8 cellular contexts compared by ENCODE assay signal in the genomic region with DNA sequence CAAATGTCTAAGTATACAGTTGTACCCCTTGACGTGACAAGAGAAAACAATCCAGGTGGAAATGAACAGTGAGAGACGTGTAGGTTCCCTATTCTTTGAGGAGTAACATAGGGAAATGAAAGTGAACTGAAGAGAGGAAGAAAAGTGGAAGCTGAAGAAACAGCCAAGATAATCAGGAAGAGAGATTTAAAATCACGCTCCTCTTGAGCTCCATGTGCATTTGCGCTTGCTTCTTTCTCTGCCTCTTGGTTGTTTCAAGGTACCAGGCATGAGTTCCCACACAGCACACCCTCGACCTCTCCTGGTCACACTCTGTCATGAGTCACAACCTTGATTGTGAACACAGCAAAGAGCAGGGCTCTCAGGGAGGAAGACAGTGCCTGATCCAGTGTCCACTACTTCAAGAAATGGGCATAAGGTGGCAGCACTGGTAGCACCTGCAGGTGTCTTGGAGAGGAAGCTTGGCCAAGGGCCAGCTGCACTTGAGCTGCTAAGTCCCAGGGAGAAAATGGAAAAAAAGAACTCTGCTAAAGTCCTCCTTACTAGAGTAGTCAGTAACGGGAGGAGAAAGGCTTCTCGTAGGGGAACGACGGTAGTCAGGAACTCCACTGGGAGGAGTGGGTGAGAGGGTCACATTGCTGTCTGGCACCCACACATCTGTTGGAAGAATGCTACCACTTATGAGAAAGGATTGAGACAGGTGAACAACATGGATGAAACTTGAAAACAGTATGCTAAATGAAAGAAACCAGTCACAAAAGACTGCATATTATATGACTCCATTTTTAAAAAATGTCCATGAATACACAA. TPM values are rescaled to one million over a fixed set of nuclear protein-coding genes. Genes with fewer than 3 reads are reported as not detected.
DNase-seq lines count a peak whose midpoint lies in the region; ATAC-seq and TF ChIP-seq lines count a peak whose summit lies in the region.

No MANE protein-coding gene starts in this region.

- no peaks in the 10 kb centered on the region for H3K9me3 Mint-ChIP-seq in T-cell

- no peaks in the 10 kb centered on the region for H3K36me3 ChIP-seq in ascending aorta

- peak overlapping the region; percentile 37 to 58 (median 58) for H3K4me3 Mint-ChIP-seq in T-cell

- peaks cover 0 to 2% of the 10 kb centered on the region in 2 donors for H3K4me1 ChIP-seq in ascending aorta

- H3K4me3 ChIP-seq in HFF-Myc (replicated peaks; ENCODE audit: low read depth, low read length) (no peak overlapping the region), ascending aorta (peak overlapping the region; percentile 25 to 47)

- peak overlapping the region; percentile 40 to 42 for H3K27ac ChIP-seq in ascending aorta

- TF ChIP-seq CTCF in HFF-Myc (IDR thresholded peaks at IDR 0.05; ENCODE audit: low read depth, low read length, missing control alignments): peak; percentile 62
- peak; percentile 60 to 81 (median 71) for TF ChIP-seq CTCF in ascending aorta (IDR thresholded peaks at IDR 0.05)

- no peaks in the 10 kb centered on the region for H3K36me3 Mint-ChIP-seq in T-cell

- H3K4me1 Mint-ChIP-seq in T-cell: peaks cover 18 to 20% (median 19%) of the 10 kb centered on the region in 3 donors

- DNase-seq in EH (ENCODE audit: low read depth) (peak; percentile 70), HFF-Myc (ENCODE audit: extremely low read depth, low read depth) (peak; percentile 64), NCI-H146 (lab: John Stamatoyannopoulos, UW) (peak; percentile 65), T-cell (peak; percentile 17 to 64 (median 43)), ascending aorta (ENCODE audit: low spot score in 2 of 2) (peak; percentile 36 to 90), hepatic stellate cell (ENCODE audit: low spot score) (peak; percentile 55), sciatic nerve (ENCODE audit: low spot score) (peak; percentile 78)

- peak; percentile 88 to 99 (median 94) for ATAC-seq in T-cell (replicated peaks in 1 of 4)
- ATAC-seq in sciatic nerve: peak; percentile 94
- no peak for ATAC-seq in GM18858 (IDR thresholded peaks at IDR 0.05; ENCODE audit: unreplicated experiment)

- H3K27ac Mint-ChIP-seq in T-cell: peak overlapping the region; percentile 80 to 81

- CTCF ChIA-PET in T-cell (lab: Charles Lee): interaction anchor here (0.6 to 1.9 kb wide), 17 partner anchors 9 to 143 kb away, joined by 3 to 19 read pairs (median 4); no protein-coding TSS in a partner anchor

- H3K27me3 ChIP-seq in ascending aorta: no peaks in the 10 kb centered on the region

- H3K27me3 Mint-ChIP-seq in T-cell: no peaks in the 10 kb centered on the region

- intact Hi-C loops in ascending aorta (cut with DNase I) (loop anchor here (1.0 to 2.0 kb wide), 3 partner anchors 15 to 111 kb away; no protein-coding TSS in a partner anchor), sciatic nerve (cut with DNase I) (no loop called here)

- H3K9me3 ChIP-seq in ascending aorta: no peaks in the 10 kb centered on the region

- POLR2A ChIA-PET in T-cell (lab: Charles Lee): interaction anchor here in 1 of 2 donors (0.6 kb wide), 1 partner anchor 171 kb away, joined by 3 read pairs; no protein-coding TSS in a partner anchor

RNA-seq across cellular contexts. Expression of a gene that starts 18.3 kb away (rescaled TPM):
- total RNA-seq in T-cell: 100 to 1,000 TPM; 122 to 148 (median 126) TPM
- total RNA-seq in ascending aorta: 104 TPM
- total RNA-seq in sciatic nerve: 83.8 TPM
